14 cellular contexts compared by ENCODE assay signal in the genomic region with DNA sequence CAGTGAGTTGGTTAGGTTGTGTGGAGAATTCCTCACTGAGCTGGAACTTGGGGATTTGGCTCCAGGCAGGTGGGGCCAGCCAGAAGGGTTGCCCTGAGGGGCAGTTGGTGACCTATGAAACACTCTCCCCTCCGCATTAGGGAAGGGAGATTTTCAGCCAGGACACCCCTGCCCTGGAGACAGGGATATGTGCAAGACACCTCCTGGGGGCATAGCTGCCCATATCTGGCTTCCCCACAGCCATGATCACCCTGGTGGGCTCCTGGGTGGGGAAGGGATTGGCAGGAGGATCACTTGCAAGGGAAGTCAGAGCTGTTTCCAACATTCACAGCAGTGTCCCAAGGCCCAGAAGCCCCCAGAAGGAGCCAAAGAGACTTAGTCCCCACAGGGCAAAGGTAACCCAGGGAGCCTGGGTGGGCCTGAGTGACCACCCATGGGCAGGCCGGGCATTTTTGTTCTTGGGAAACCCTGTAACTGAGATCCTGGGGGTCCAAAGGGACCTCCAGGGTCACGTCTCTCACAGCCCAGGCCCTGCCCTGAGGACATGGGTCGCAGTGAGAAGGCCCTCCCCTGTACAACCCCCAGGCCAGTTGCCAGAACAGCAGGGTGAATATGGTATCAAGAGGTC.
DNase-seq lines count a peak whose midpoint lies in the region; ATAC-seq and TF ChIP-seq lines count a peak whose summit lies in the region.
"Had no signal": no experiment of that assay in that cellular context is flagged by ENCODE, and none has a peak within 500 bp of the region (broad histone marks: within the 10 kb centered on the region; RNA-seq: fewer than 3 reads in every experiment).

No MANE protein-coding gene starts in this region.

- DNase-seq in natural killer cell (peak; percentile 11), endodermal cell (peak; percentile 28), sigmoid colon (peak; percentile 30)
- no peak for DNase-seq in natural killer cell treated with Interleukin-12 subunit alpha and Interleukin-12 subunit beta and Interleukin-15 and Interleukin-18, amount 100 ng/mL, for 72 hours (ENCODE audit: low spot score)
- DNase-seq: CD8-positive, alpha-beta T cell; DMS79 treated with DMSO at 0.1 percent for 48 hours; KBM-7; NCI-H1092; NCI-H1694; NCI-H748 treated with DMSO at 0.1 percent for 48 hours; PC-3 had no signal

- H3K4me1 Mint-ChIP-seq in natural killer cell = peaks cover 12 to 16% of the 10 kb centered on the region in 2 donors
- peaks cover 15 to 17% of the 10 kb centered on the region in 2 donors for H3K4me1 Mint-ChIP-seq in natural killer cell treated with Interleukin-12 subunit alpha and Interleukin-12 subunit beta and Interleukin-15 and Interleukin-18, amount 100 ng/mL, for 72 hours (ENCODE audit: low read depth in 2 of 2)
- peaks cover 42% of the 10 kb centered on the region for H3K4me1 Mint-ChIP-seq in endodermal cell

- intact Hi-C loops in natural killer cell (cut with micrococcal nuclease) (no loop called here), sigmoid colon (cut with DNase I) (no loop called here)

- TF ChIP-seq EP300 in sigmoid colon (IDR thresholded peaks at IDR 0.05) = no peak

- H3K9me3 ChIP-seq in endodermal cell (ENCODE audit: control insufficient read depth, low read length) (no peaks in the 10 kb centered on the region), sigmoid colon (no peaks in the 10 kb centered on the region)

- no peak overlapping the region for H3K4me3 Mint-ChIP-seq in natural killer cell
- no peak overlapping the region for H3K4me3 Mint-ChIP-seq in natural killer cell treated with Interleukin-12 subunit alpha and Interleukin-12 subunit beta and Interleukin-15 and Interleukin-18, amount 100 ng/mL, for 72 hours
- H3K4me3 Mint-ChIP-seq in endodermal cell = no peak overlapping the region
- H3K4me3 Mint-ChIP-seq: CD8-positive, alpha-beta T cell had no signal

- H3K27ac Mint-ChIP-seq in natural killer cell = no peak overlapping the region
- no peak overlapping the region for H3K27ac Mint-ChIP-seq in natural killer cell treated with Interleukin-12 subunit alpha and Interleukin-12 subunit beta and Interleukin-15 and Interleukin-18, amount 100 ng/mL, for 72 hours
- no peak overlapping the region for H3K27ac Mint-ChIP-seq in endodermal cell
- H3K27ac Mint-ChIP-seq: CD8-positive, alpha-beta T cell had no signal

- no peaks in the 10 kb centered on the region for H3K36me3 Mint-ChIP-seq in natural killer cell
- H3K36me3 Mint-ChIP-seq in natural killer cell treated with Interleukin-12 subunit alpha and Interleukin-12 subunit beta and Interleukin-15 and Interleukin-18, amount 100 ng/mL, for 72 hours = no peaks in the 10 kb centered on the region
- no peaks in the 10 kb centered on the region for H3K36me3 Mint-ChIP-seq in endodermal cell (ENCODE audit: low read depth)
- H3K36me3 Mint-ChIP-seq: CD8-positive, alpha-beta T cell had no signal

- H3K27me3 ChIP-seq in endodermal cell (ENCODE audit: control insufficient read depth, insufficient read depth, low read length, poor library complexity, severe bottlenecking) (no peaks in the 10 kb centered on the region), sigmoid colon (no peaks in the 10 kb centered on the region)

- H3K9me3 Mint-ChIP-seq in natural killer cell (no peaks in the 10 kb centered on the region), endodermal cell (no peaks in the 10 kb centered on the region)
- no peaks in the 10 kb centered on the region for H3K9me3 Mint-ChIP-seq in natural killer cell treated with Interleukin-12 subunit alpha and Interleukin-12 subunit beta and Interleukin-15 and Interleukin-18, amount 100 ng/mL, for 72 hours
- H3K9me3 Mint-ChIP-seq: CD8-positive, alpha-beta T cell had no signal

- H3K4me3 ChIP-seq in endodermal cell (ENCODE audit: low read length) (no peak overlapping the region), sigmoid colon (no peak overlapping the region)

- WGBS in endodermal cell (ENCODE audit: insufficient coverage in 1 of 2, insufficient read length in 1 of 2), 2 experiments = 90 to 93% methylated on average over 3 to 4 of the region's 4 CpGs
- WGBS in sigmoid colon, 2 donors = 90% methylated on average over 4 of the region's 4 CpGs

- TF ChIP-seq CTCF in natural killer cell (IDR thresholded peaks at IDR 0.05) = no peak
- TF ChIP-seq CTCF in endodermal cell (conservative IDR thresholded peaks at IDR 0.05) = no peak
- TF ChIP-seq CTCF in sigmoid colon (IDR thresholded peaks at IDR 0.05) = no peak

- no peak overlapping the region for H3K9ac ChIP-seq in endodermal cell (ENCODE audit: extremely low read depth, low read length, poor library complexity, severe bottlenecking)

- H3K36me3 ChIP-seq in endodermal cell (ENCODE audit: control insufficient read depth, insufficient read depth, low read length) = no peaks in the 10 kb centered on the region
- no peaks in the 10 kb centered on the region for H3K36me3 ChIP-seq in sigmoid colon

- H3K4me1 ChIP-seq in endodermal cell (ENCODE audit: control insufficient read depth, insufficient read depth, low read length) (peaks cover 23% of the 10 kb centered on the region), sigmoid colon (peaks cover 0 to 5% (median 0%) of the 10 kb centered on the region in 4 donors)

- ATAC-seq in natural killer cell (no peak), GM21360 (IDR thresholded peaks at IDR 0.05; ENCODE audit: unreplicated experiment) (no peak), HG03097 (IDR thresholded peaks at IDR 0.05; ENCODE audit: low FRiP score, unreplicated experiment) (no peak), GM19463 (IDR thresholded peaks at IDR 0.05; ENCODE audit: unreplicated experiment) (no peak)
- ATAC-seq in natural killer cell treated with Interleukin-12 subunit alpha and Interleukin-12 subunit beta and Interleukin-15 and Interleukin-18, amount 100 ng/mL, for 72 hours = no peak
- ATAC-seq: CD8-positive, alpha-beta T cell; PC-3 had no signal

- no peak for TF ChIP-seq POLR2A in sigmoid colon (IDR thresholded peaks at IDR 0.05)

- no peak overlapping the region for H3K27ac ChIP-seq in endodermal cell (ENCODE audit: low read depth, low read length)
- H3K27ac ChIP-seq in sigmoid colon = no peak overlapping the region

- H3K27me3 Mint-ChIP-seq in natural killer cell (ENCODE audit: low read depth in 2 of 2) = peaks cover 12 to 15% of the 10 kb centered on the region in 2 donors
- peaks cover 12% of the 10 kb centered on the region in 2 donors for H3K27me3 Mint-ChIP-seq in natural killer cell treated with Interleukin-12 subunit alpha and Interleukin-12 subunit beta and Interleukin-15 and Interleukin-18, amount 100 ng/mL, for 72 hours
- peaks cover 1% of the 10 kb centered on the region for H3K27me3 Mint-ChIP-seq in endodermal cell (ENCODE audit: insufficient read depth)
